In genomic region chr2:54557211-54557600, GRCh38 we compare ENCODE assay signal across 8 cellular contexts.
DNase-seq lines count a peak whose midpoint lies in the region; ATAC-seq and TF ChIP-seq lines count a peak whose summit lies in the region.

No MANE protein-coding gene starts in this region.

- TF ChIP-seq CTCF in left ventricle myocardium inferior (IDR thresholded peaks at IDR 0.05; ENCODE audit: borderline replicate concordance) (no peak), breast epithelium (IDR thresholded peaks at IDR 0.05) (no peak), upper lobe of right lung (IDR thresholded peaks at IDR 0.05) (no peak)

- H3K27me3 ChIP-seq in left ventricle myocardium inferior (ENCODE audit: low read depth) = no peaks in the 10 kb centered on the region
- no peaks in the 10 kb centered on the region for H3K27me3 ChIP-seq in breast epithelium
- no peaks in the 10 kb centered on the region for H3K27me3 ChIP-seq in mononuclear cell (ENCODE audit: insufficient read depth, low read length)
- no peaks in the 10 kb centered on the region for H3K27me3 ChIP-seq in upper lobe of right lung

- no peak for DNase-seq in left ventricle myocardium inferior
- no peak for DNase-seq in cardiac septum (ENCODE audit: low spot score)
- DNase-seq in breast epithelium (ENCODE audit: low spot score in 2 of 2) = no peak
- DNase-seq in upper lobe of right lung = no peak
- no peak for DNase-seq in stimulated activated CD4-positive, alpha-beta T cell treated with anti-CD3 and anti-CD28 coated beads, Interleukin-2, amount 100 ng/mL, for 48 hours
- no peak for DNase-seq in NCI-H2081 (lab: John Stamatoyannopoulos, UW)
- no peak for DNase-seq in AG08395 (ENCODE audit: low spot score)

- H3K27ac ChIP-seq in left ventricle myocardium inferior (replicated peaks) (peak overlapping the region; percentile 89), breast epithelium (peak overlapping the region; percentile 97), upper lobe of right lung (peak overlapping the region; percentile 88)

- no peak for TF ChIP-seq POLR2A in breast epithelium (IDR thresholded peaks at IDR 0.05)

- H3K36me3 ChIP-seq in left ventricle myocardium inferior (peaks cover 4% of the 10 kb centered on the region), breast epithelium (no peaks in the 10 kb centered on the region), upper lobe of right lung (no peaks in the 10 kb centered on the region)

- intact Hi-C loops in left ventricle myocardium inferior (cut with micrococcal nuclease) = no loop called here
- intact Hi-C loops in cardiac septum (cut with DNase I) = no loop called here
- intact Hi-C loops in breast epithelium (cut with DNase I; ENCODE audit: low total_unique reads) = no loop called here
- intact Hi-C loops in upper lobe of right lung (cut with DNase I) = no loop called here

- peaks cover 100% of the 10 kb centered on the region for H3K4me1 ChIP-seq in left ventricle myocardium inferior
- peaks cover 8% of the 10 kb centered on the region in 2 donors for H3K4me1 ChIP-seq in breast epithelium
- peaks cover 44% of the 10 kb centered on the region for H3K4me1 ChIP-seq in mononuclear cell (ENCODE audit: insufficient read depth, low read length)
- H3K4me1 ChIP-seq in upper lobe of right lung = peaks cover 71% of the 10 kb centered on the region

- ATAC-seq in upper lobe of right lung = no peak

- H3K4me3 ChIP-seq in left ventricle myocardium inferior (peak overlapping the region; percentile 66), breast epithelium (peak overlapping the region; percentile 42 to 70 (median 68)), mononuclear cell (ENCODE audit: low read length) (peak overlapping the region; percentile 90), upper lobe of right lung (peak overlapping the region; percentile 64)

- no peaks in the 10 kb centered on the region for H3K9me3 ChIP-seq in left ventricle myocardium inferior (replicated peaks)
- no peaks in the 10 kb centered on the region for H3K9me3 ChIP-seq in breast epithelium
- no peaks in the 10 kb centered on the region for H3K9me3 ChIP-seq in mononuclear cell (ENCODE audit: low read depth, low read length)
- H3K9me3 ChIP-seq in upper lobe of right lung = no peaks in the 10 kb centered on the region
